In genomic region chr2:142874293-142874814, GRCh38 we compare ENCODE assay signal across 1 cellular context.
A peak's percentile ranks its signal among the peaks of the same experiment; 100 is the strongest.
TF ChIP-seq lines count a peak whose summit lies in the region.

No MANE protein-coding gene starts in this region.

TF ChIP-seq in HepG2, 621 proteins besides CTCF, POLR2A, EP300 and RAD21 (continued from another document and continues in another):
- TF ChIP-seq RNF2 (conservative IDR thresholded peaks at IDR 0.05; ENCODE audit: low read depth) (no peak), ZNF101 (CRISPR knock-in tag; IDR thresholded peaks at IDR 0.05; ENCODE audit: borderline replicate concordance, low read depth) (no peak), DZIP1 (CRISPR knock-in tag; IDR thresholded peaks at IDR 0.05) (no peak), SMAD3 (CRISPR knock-in tag; IDR thresholded peaks at IDR 0.05) (no peak; the same call in 1 of the 2 replicates), HOXD1 (CRISPR knock-in tag; IDR thresholded peaks at IDR 0.05) (no peak), ZNF431 (CRISPR knock-in tag; IDR thresholded peaks at IDR 0.05; ENCODE audit: borderline replicate concordance, low read depth) (no peak), ZBTB38 (CRISPR knock-in tag; IDR thresholded peaks at IDR 0.05) (no peak), PATZ1 (CRISPR knock-in tag; IDR thresholded peaks at IDR 0.05) (peak; percentile 77; the same call in 1 of the 2 replicates), ZNF710 (CRISPR knock-in tag; IDR thresholded peaks at IDR 0.05; ENCODE audit: borderline replicate concordance) (no peak), RBM39 (IDR thresholded peaks at IDR 0.05; ENCODE audit: low read depth, low read length, poor library complexity, severe bottlenecking) (no peak), REXO4 (CRISPR knock-in tag; IDR thresholded peaks at IDR 0.05; ENCODE audit: borderline replicate concordance) (no peak), ATF1 (CRISPR knock-in tag; IDR thresholded peaks at IDR 0.05) (peak; percentile 37; the same call in 1 of the 2 replicates), STAT5B (CRISPR knock-in tag; IDR thresholded peaks at IDR 0.05) (no peak), MATR3 (CRISPR knock-in tag; IDR thresholded peaks at IDR 0.05) (no peak), FOXK1 (CRISPR knock-in tag; IDR thresholded peaks at IDR 0.05; ENCODE audit: borderline replicate concordance, low read depth) (0 out of 2 replicates have a peak, but pooled peaks have one; percentile 21), SIX4 (CRISPR knock-in tag; IDR thresholded peaks at IDR 0.05) (peak; percentile 29; the same call in 1 of the 2 replicates), KLF6 (CRISPR knock-in tag; IDR thresholded peaks at IDR 0.05) (no peak), ZC3H13 (CRISPR knock-in tag; IDR thresholded peaks at IDR 0.05) (no peak), ASH2L (IDR thresholded peaks at IDR 0.05; ENCODE audit: insufficient read length, low read depth, low read length) (no peak), THAP11 (CRISPR knock-in tag; IDR thresholded peaks at IDR 0.05) (peak; percentile 61), CHD4 (IDR thresholded peaks at IDR 0.05; ENCODE audit: borderline replicate concordance, low read length) (no peak), ZFP36 (IDR thresholded peaks at IDR 0.05; ENCODE audit: borderline replicate concordance, low read depth, low read length, partially characterized antibody) (no peak), CCAR2 (optimal IDR thresholded peaks at IDR 0.05; ENCODE audit: low read depth, low read length) (no peak), ZNF253 (CRISPR knock-in tag; IDR thresholded peaks at IDR 0.05; ENCODE audit: borderline replicate concordance) (no peak), ZSCAN25 (CRISPR knock-in tag; IDR thresholded peaks at IDR 0.05) (no peak), CSRNP2 (CRISPR knock-in tag; conservative IDR thresholded peaks at IDR 0.05; ENCODE audit: low read depth) (no peak), SP140L (CRISPR knock-in tag; IDR thresholded peaks at IDR 0.05; ENCODE audit: borderline replicate concordance) (0 out of 2 replicates have a peak, but pooled peaks have one; percentile 39), NFKBIZ (CRISPR knock-in tag; IDR thresholded peaks at IDR 0.05) (no peak), TRAFD1 (CRISPR knock-in tag; IDR thresholded peaks at IDR 0.05; ENCODE audit: borderline replicate concordance) (no peak), ZNF264 (CRISPR knock-in tag; IDR thresholded peaks at IDR 0.05) (no peak), ZFP90 (CRISPR knock-in tag; IDR thresholded peaks at IDR 0.05; ENCODE audit: borderline replicate concordance) (no peak), GATAD1 (CRISPR knock-in tag; IDR thresholded peaks at IDR 0.05) (0 out of 2 replicates have a peak, but pooled peaks have one; percentile 33), PCBP1 (IDR thresholded peaks at IDR 0.05; ENCODE audit: borderline replicate concordance, low read depth, low read length) (no peak), MTF1 (CRISPR knock-in tag; IDR thresholded peaks at IDR 0.05) (no peak), HMG20A (CRISPR knock-in tag; IDR thresholded peaks at IDR 0.05; ENCODE audit: borderline replicate concordance) (peak; percentile 94), ARNT2 (CRISPR knock-in tag; IDR thresholded peaks at IDR 0.05; ENCODE audit: low read depth) (no peak), ZNF547 (CRISPR knock-in tag; IDR thresholded peaks at IDR 0.05) (no peak), KDM1A (CRISPR knock-in tag; IDR thresholded peaks at IDR 0.05) (no peak), ZNF644 (CRISPR knock-in tag; IDR thresholded peaks at IDR 0.05; ENCODE audit: low read depth) (no peak), NFYC (CRISPR knock-in tag; IDR thresholded peaks at IDR 0.05) (no peak), RFX5 (IDR thresholded peaks at IDR 0.05; ENCODE audit: low read depth, low read length) (no peak), ZNF337 (CRISPR knock-in tag; IDR thresholded peaks at IDR 0.05; ENCODE audit: borderline replicate concordance, low read depth) (no peak), FOXO1 (CRISPR knock-in tag; IDR thresholded peaks at IDR 0.05) (0 out of 2 replicates have a peak, but pooled peaks have one; percentile 8), SETDB1 (CRISPR knock-in tag; IDR thresholded peaks at IDR 0.05; ENCODE audit: borderline replicate concordance) (no peak), ZKSCAN5 (CRISPR knock-in tag; IDR thresholded peaks at IDR 0.05) (no peak), HOMEZ (CRISPR knock-in tag; IDR thresholded peaks at IDR 0.05; ENCODE audit: low read depth) (0 out of 2 replicates have a peak, but pooled peaks have one; percentile 25), FOSL1 (CRISPR knock-in tag; IDR thresholded peaks at IDR 0.05; ENCODE audit: borderline replicate concordance) (peak; percentile 78; the same call in 1 of the 2 replicates), PAXIP1 (CRISPR knock-in tag; conservative IDR thresholded peaks at IDR 0.05) (peak; percentile 67), ZNF674 (CRISPR knock-in tag; IDR thresholded peaks at IDR 0.05; ENCODE audit: low read depth) (no peak), HMG20B (CRISPR knock-in tag; conservative IDR thresholded peaks at IDR 0.05) (no peak), ZNF660 (CRISPR knock-in tag; IDR thresholded peaks at IDR 0.05; ENCODE audit: borderline replicate concordance, low read depth) (no peak), ZNF280B (CRISPR knock-in tag; IDR thresholded peaks at IDR 0.05; ENCODE audit: borderline replicate concordance) (no peak), MYC (CRISPR knock-in tag; IDR thresholded peaks at IDR 0.05; ENCODE audit: borderline replicate concordance) (no peak), TAF15 (IDR thresholded peaks at IDR 0.05; ENCODE audit: low read depth, low read length, poor library complexity, severe bottlenecking) (no peak), KLF13 (CRISPR knock-in tag; IDR thresholded peaks at IDR 0.05) (no peak), ZNF761 (CRISPR knock-in tag; conservative IDR thresholded peaks at IDR 0.05) (no peak)
